ENCODE assay signal across 1 cellular context in the genomic region with DNA sequence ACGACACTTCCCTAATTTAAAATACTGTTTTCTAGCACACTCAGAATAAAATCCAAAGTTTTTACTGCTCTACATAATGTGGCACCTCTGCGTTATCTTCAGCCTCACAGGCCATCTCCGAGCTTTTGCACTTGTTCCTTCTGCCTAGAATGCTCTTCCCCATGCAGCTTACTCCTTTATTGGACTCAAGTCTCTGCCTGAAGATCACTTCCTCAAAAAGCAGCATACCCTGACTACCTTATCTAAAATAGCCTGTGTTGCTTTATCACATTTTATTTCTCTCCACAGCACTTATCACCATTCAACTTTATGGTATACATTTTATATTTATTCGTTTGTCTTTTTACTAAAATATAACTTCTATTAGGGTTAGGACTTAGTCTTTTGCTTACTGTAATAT.
TF ChIP-seq lines count a peak whose summit lies in the region.

No MANE protein-coding gene starts in this region.

TF ChIP-seq in K562, 482 proteins besides CTCF, POLR2A, EP300 and RAD21 (continued from another document):
- TF ChIP-seq, protein P1, sequence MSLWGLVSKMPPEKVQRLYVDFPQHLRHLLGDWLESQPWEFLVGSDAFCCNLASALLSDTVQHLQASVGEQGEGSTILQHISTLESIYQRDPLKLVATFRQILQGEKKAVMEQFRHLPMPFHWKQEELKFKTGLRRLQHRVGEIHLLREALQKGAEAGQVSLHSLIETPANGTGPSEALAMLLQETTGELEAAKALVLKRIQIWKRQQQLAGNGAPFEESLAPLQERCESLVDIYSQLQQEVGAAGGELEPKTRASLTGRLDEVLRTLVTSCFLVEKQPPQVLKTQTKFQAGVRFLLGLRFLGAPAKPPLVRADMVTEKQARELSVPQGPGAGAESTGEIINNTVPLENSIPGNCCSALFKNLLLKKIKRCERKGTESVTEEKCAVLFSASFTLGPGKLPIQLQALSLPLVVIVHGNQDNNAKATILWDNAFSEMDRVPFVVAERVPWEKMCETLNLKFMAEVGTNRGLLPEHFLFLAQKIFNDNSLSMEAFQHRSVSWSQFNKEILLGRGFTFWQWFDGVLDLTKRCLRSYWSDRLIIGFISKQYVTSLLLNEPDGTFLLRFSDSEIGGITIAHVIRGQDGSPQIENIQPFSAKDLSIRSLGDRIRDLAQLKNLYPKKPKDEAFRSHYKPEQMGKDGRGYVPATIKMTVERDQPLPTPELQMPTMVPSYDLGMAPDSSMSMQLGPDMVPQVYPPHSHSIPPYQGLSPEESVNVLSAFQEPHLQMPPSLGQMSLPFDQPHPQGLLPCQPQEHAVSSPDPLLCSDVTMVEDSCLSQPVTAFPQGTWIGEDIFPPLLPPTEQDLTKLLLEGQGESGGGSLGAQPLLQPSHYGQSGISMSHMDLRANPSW (CRISPR knock-in tag; IDR thresholded peaks at IDR 0.05), result no peak
- TF ChIP-seq HMG20B (CRISPR knock-in tag; IDR thresholded peaks at IDR 0.05), result no peak
- TF ChIP-seq, protein P2, sequence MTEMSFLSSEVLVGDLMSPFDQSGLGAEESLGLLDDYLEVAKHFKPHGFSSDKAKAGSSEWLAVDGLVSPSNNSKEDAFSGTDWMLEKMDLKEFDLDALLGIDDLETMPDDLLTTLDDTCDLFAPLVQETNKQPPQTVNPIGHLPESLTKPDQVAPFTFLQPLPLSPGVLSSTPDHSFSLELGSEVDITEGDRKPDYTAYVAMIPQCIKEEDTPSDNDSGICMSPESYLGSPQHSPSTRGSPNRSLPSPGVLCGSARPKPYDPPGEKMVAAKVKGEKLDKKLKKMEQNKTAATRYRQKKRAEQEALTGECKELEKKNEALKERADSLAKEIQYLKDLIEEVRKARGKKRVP (CRISPR knock-in tag; IDR thresholded peaks at IDR 0.05), result no peak
- no peak for TF ChIP-seq NCOR1 (IDR thresholded peaks at IDR 0.05)
- no peak for TF ChIP-seq TAL1 (IDR thresholded peaks at IDR 0.05)
- no peak for TF ChIP-seq STAT5B (CRISPR knock-in tag; IDR thresholded peaks at IDR 0.05)
- peak; percentile 92 for TF ChIP-seq SPI1 (IDR thresholded peaks at IDR 0.05; ENCODE audit: borderline replicate concordance, low read depth, low read length)
- no peak for TF ChIP-seq SAFB2 (IDR thresholded peaks at IDR 0.05; ENCODE audit: borderline replicate concordance, low read depth, low read length, severe bottlenecking)
- 0 out of 2 replicates have a peak, but pooled peaks have one; percentile 39 for TF ChIP-seq TCF3 (CRISPR knock-in tag; IDR thresholded peaks at IDR 0.05)
- TF ChIP-seq SRSF7 (optimal IDR thresholded peaks at IDR 0.05; ENCODE audit: low read depth, low read length), result no peak
- TF ChIP-seq DPF2 (IDR thresholded peaks at IDR 0.05), result no peak
- no peak for TF ChIP-seq XRCC4 (IDR thresholded peaks at IDR 0.05; ENCODE audit: extremely low read depth, insufficient read depth, insufficient read length)
- no peak for TF ChIP-seq ZFX (CRISPR knock-in tag; IDR thresholded peaks at IDR 0.05)
- TF ChIP-seq SREBF2 (CRISPR knock-in tag; IDR thresholded peaks at IDR 0.05), result no peak
- TF ChIP-seq, protein P3, sequence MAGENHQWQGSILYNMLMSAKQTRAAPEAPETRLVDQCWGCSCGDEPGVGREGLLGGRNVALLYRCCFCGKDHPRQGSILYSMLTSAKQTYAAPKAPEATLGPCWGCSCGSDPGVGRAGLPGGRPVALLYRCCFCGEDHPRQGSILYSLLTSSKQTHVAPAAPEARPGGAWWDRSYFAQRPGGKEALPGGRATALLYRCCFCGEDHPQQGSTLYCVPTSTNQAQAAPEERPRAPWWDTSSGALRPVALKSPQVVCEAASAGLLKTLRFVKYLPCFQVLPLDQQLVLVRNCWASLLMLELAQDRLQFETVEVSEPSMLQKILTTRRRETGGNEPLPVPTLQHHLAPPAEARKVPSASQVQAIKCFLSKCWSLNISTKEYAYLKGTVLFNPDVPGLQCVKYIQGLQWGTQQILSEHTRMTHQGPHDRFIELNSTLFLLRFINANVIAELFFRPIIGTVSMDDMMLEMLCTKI (IDR thresholded peaks at IDR 0.05; ENCODE audit: partially characterized antibody), result no peak
- TF ChIP-seq KLF16 (IDR thresholded peaks at IDR 0.05), result no peak
- TF ChIP-seq ZNF175 (CRISPR knock-in tag; IDR thresholded peaks at IDR 0.05; ENCODE audit: low read depth), result no peak
- TF ChIP-seq, protein P4, sequence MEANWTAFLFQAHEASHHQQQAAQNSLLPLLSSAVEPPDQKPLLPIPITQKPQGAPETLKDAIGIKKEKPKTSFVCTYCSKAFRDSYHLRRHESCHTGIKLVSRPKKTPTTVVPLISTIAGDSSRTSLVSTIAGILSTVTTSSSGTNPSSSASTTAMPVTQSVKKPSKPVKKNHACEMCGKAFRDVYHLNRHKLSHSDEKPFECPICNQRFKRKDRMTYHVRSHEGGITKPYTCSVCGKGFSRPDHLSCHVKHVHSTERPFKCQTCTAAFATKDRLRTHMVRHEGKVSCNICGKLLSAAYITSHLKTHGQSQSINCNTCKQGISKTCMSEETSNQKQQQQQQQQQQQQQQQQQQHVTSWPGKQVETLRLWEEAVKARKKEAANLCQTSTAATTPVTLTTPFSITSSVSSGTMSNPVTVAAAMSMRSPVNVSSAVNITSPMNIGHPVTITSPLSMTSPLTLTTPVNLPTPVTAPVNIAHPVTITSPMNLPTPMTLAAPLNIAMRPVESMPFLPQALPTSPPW (CRISPR knock-in tag; IDR thresholded peaks at IDR 0.05), result no peak
- TF ChIP-seq MIER1 (IDR thresholded peaks at IDR 0.05; ENCODE audit: low read depth), result no peak
- no peak for TF ChIP-seq NONO (IDR thresholded peaks at IDR 0.05; ENCODE audit: low read depth in 2 of 2, low read length in 1 of 2)
- no peak for TF ChIP-seq SP1 (CRISPR knock-in tag; IDR thresholded peaks at IDR 0.05)
- TF ChIP-seq, protein P5, sequence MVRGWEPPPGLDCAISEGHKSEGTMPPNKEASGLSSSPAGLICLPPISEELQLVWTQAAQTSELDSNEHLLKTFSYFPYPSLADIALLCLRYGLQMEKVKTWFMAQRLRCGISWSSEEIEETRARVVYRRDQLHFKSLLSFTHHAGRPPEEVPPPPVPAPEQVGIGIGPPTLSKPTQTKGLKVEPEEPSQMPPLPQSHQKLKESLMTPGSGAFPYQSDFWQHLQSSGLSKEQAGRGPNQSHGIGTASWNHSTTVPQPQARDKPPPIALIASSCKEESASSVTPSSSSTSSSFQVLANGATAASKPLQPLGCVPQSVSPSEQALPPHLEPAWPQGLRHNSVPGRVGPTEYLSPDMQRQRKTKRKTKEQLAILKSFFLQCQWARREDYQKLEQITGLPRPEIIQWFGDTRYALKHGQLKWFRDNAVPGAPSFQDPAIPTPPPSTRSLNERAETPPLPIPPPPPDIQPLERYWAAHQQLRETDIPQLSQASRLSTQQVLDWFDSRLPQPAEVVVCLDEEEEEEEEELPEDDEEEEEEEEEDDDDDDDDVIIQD (CRISPR knock-in tag; IDR thresholded peaks at IDR 0.05), result no peak
- no peak for TF ChIP-seq KAT7 (CRISPR knock-in tag; IDR thresholded peaks at IDR 0.05; ENCODE audit: borderline replicate concordance)
- TF ChIP-seq, protein P6, sequence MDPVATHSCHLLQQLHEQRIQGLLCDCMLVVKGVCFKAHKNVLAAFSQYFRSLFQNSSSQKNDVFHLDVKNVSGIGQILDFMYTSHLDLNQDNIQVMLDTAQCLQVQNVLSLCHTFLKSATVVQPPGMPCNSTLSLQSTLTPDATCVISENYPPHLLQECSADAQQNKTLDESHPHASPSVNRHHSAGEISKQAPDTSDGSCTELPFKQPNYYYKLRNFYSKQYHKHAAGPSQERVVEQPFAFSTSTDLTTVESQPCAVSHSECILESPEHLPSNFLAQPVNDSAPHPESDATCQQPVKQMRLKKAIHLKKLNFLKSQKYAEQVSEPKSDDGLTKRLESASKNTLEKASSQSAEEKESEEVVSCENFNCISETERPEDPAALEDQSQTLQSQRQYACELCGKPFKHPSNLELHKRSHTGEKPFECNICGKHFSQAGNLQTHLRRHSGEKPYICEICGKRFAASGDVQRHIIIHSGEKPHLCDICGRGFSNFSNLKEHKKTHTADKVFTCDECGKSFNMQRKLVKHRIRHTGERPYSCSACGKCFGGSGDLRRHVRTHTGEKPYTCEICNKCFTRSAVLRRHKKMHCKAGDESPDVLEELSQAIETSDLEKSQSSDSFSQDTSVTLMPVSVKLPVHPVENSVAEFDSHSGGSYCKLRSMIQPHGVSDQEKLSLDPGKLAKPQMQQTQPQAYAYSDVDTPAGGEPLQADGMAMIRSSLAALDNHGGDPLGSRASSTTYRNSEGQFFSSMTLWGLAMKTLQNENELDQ (CRISPR knock-in tag; IDR thresholded peaks at IDR 0.05; ENCODE audit: borderline replicate concordance), result no peak
- TF ChIP-seq ZBTB7A (IDR thresholded peaks at IDR 0.05; ENCODE audit: borderline replicate concordance, control insufficient read depth, low read depth, low read length), result no peak
- no peak; a peak in 1 of 4 replicates for TF ChIP-seq KDM1A (IDR thresholded peaks at IDR 0.05)
- no peak for TF ChIP-seq L3MBTL2 (IDR thresholded peaks at IDR 0.05)
- TF ChIP-seq HDAC2 (IDR thresholded peaks at IDR 0.05), result 0 out of 2 replicates have a peak, but pooled peaks have one; percentile 21
- TF ChIP-seq TEAD4 (IDR thresholded peaks at IDR 0.05; ENCODE audit: low read length), result 0 out of 2 replicates have a peak, but pooled peaks have one; percentile 14
- TF ChIP-seq TEAD4 (CRISPR knock-in tag; IDR thresholded peaks at IDR 0.05; ENCODE audit: borderline replicate concordance), result no peak
- TF ChIP-seq KAT8 (IDR thresholded peaks at IDR 0.05; ENCODE audit: low read depth), result no peak
- TF ChIP-seq, protein P7, sequence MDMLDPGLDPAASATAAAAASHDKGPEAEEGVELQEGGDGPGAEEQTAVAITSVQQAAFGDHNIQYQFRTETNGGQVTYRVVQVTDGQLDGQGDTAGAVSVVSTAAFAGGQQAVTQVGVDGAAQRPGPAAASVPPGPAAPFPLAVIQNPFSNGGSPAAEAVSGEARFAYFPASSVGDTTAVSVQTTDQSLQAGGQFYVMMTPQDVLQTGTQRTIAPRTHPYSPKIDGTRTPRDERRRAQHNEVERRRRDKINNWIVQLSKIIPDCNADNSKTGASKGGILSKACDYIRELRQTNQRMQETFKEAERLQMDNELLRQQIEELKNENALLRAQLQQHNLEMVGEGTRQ (CRISPR knock-in tag; IDR thresholded peaks at IDR 0.05), result no peak
- no peak for TF ChIP-seq TSC22D4 (tag; IDR thresholded peaks at IDR 0.05)
- no peak for TF ChIP-seq CAMTA2 (CRISPR knock-in tag; conservative IDR thresholded peaks at IDR 0.05)
- TF ChIP-seq TCFL5 (CRISPR knock-in tag; conservative IDR thresholded peaks at IDR 0.05), result no peak
- TF ChIP-seq KDM2B (CRISPR knock-in tag; IDR thresholded peaks at IDR 0.05), result no peak
- no peak for TF ChIP-seq SMARCA5 (IDR thresholded peaks at IDR 0.05)
- TF ChIP-seq GATA2 (CRISPR knock-in tag; IDR thresholded peaks at IDR 0.05), result peak; percentile 22; the same call in 1 of the 2 replicates
- TF ChIP-seq ZNF507 (tag; conservative IDR thresholded peaks at IDR 0.05), result no peak
- TF ChIP-seq, protein P8, sequence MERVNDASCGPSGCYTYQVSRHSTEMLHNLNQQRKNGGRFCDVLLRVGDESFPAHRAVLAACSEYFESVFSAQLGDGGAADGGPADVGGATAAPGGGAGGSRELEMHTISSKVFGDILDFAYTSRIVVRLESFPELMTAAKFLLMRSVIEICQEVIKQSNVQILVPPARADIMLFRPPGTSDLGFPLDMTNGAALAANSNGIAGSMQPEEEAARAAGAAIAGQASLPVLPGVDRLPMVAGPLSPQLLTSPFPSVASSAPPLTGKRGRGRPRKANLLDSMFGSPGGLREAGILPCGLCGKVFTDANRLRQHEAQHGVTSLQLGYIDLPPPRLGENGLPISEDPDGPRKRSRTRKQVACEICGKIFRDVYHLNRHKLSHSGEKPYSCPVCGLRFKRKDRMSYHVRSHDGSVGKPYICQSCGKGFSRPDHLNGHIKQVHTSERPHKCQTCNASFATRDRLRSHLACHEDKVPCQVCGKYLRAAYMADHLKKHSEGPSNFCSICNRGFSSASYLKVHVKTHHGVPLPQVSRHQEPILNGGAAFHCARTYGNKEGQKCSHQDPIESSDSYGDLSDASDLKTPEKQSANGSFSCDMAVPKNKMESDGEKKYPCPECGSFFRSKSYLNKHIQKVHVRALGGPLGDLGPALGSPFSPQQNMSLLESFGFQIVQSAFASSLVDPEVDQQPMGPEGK (CRISPR knock-in tag; IDR thresholded peaks at IDR 0.05; ENCODE audit: borderline replicate concordance), result no peak
- TF ChIP-seq, protein P9, sequence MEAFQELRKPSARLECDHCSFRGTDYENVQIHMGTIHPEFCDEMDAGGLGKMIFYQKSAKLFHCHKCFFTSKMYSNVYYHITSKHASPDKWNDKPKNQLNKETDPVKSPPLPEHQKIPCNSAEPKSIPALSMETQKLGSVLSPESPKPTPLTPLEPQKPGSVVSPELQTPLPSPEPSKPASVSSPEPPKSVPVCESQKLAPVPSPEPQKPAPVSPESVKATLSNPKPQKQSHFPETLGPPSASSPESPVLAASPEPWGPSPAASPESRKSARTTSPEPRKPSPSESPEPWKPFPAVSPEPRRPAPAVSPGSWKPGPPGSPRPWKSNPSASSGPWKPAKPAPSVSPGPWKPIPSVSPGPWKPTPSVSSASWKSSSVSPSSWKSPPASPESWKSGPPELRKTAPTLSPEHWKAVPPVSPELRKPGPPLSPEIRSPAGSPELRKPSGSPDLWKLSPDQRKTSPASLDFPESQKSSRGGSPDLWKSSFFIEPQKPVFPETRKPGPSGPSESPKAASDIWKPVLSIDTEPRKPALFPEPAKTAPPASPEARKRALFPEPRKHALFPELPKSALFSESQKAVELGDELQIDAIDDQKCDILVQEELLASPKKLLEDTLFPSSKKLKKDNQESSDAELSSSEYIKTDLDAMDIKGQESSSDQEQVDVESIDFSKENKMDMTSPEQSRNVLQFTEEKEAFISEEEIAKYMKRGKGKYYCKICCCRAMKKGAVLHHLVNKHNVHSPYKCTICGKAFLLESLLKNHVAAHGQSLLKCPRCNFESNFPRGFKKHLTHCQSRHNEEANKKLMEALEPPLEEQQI (IDR thresholded peaks at IDR 0.05), result no peak
- TF ChIP-seq, protein P10, sequence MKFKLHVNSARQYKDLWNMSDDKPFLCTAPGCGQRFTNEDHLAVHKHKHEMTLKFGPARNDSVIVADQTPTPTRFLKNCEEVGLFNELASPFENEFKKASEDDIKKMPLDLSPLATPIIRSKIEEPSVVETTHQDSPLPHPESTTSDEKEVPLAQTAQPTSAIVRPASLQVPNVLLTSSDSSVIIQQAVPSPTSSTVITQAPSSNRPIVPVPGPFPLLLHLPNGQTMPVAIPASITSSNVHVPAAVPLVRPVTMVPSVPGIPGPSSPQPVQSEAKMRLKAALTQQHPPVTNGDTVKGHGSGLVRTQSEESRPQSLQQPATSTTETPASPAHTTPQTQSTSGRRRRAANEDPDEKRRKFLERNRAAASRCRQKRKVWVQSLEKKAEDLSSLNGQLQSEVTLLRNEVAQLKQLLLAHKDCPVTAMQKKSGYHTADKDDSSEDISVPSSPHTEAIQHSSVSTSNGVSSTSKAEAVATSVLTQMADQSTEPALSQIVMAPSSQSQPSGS (CRISPR knock-in tag; IDR thresholded peaks at IDR 0.05), result no peak
